In the genomic region with DNA sequence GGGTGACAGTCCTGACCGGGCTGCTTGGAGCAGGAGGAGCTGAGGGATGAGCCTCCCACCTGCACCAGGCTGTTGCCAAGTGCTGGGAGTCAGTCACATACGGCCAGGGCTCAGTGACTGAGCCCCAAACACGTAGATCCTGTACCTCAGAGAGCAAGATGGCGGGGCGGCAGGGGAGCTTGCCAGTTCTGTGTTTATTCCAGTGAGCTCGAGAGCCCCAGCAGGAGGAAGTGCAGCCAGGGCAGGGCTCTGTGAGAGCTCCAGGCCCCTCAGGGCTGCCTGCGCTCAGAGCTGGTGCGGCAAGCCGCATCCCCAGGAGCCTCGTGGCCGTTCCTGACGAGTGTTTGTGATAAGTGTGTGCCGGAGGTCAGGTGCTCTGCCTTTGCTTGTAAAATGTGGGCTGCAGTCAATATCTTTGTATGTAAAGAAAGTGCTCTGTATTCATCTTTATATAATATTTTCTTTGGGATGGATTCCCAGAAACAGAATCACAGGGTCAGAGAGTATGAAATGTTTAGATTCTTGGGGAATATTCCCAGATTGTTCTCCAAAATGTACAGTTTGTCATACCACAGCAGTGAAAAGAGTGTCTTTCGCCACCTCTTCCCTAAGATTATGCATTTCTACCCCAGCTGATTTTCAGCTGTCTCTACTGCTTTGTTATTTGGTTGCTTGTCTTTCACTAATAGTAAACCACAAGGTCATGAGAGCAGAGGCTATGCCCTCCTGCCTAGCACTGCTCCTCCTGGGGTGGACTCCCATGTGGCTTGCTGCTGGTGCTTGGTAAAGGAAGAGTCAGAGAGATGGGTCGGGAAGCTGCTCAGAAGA, we compare ENCODE assay signal across 29 cellular contexts. TPM values are rescaled to one million over a fixed set of nuclear protein-coding genes. Genes with fewer than 3 reads are reported as not detected.
A peak's percentile ranks its signal among the peaks of the same experiment; 100 is the strongest.
DNase-seq lines count a peak whose midpoint lies in the region; ATAC-seq, FAIRE-seq and TF ChIP-seq lines count a peak whose summit lies in the region.
"Had no signal": no experiment of that assay in that cellular context is flagged by ENCODE, and none has a peak within 500 bp of the region (broad histone marks: within the 10 kb centered on the region; RNA-seq: fewer than 3 reads in every experiment).

No MANE protein-coding gene starts in this region.

- no peak for FAIRE-seq in kidney (lab: Jason Lieb, UNC)
- FAIRE-seq: colon, G401.6 had no signal

- DNase-seq in left ventricle myocardium inferior (no peak), Right ventricle myocardium inferior (ENCODE audit: missing footprints) (no peak), kidney (peak; percentile 53), upper lobe of right lung (peak; percentile 78), HAP-1 (ENCODE audit: low spot score in 2 of 2) (no peak), GDM1 (lab: John Stamatoyannopoulos, UW) (no peak)
- DNase-seq: activated CD4-positive, alpha-beta T cell treated with anti-CD3 and anti-CD28 coated beads, Interleukin-2, amount 50 U/mL, for 1 hour; activated CD4-positive, CD25-positive, alpha-beta regulatory T cell; activated CD8-positive, alpha-beta memory T cell treated with anti-CD3 and anti-CD28 coated beads, Interleukin-2, amount 10 ng/mL, durations not matched to agents 7 days and 5 days; activated naive CD4-positive, alpha-beta T cell treated with anti-CD3 and anti-CD28 coated beads for 36 hours; amniotic stem cell; DMS53; hypothalamus; immature natural killer cell; NCI-H1694; NCI-H524 treated with DMSO at 0.1 percent for 48 hours; nucleus accumbens; OCI-M1; stimulated activated CD4-positive, alpha-beta T cell treated with anti-CD3 and anti-CD28 coated beads, Interleukin-4, amount 100 ng/mL, for 24 hours; transverse colon had no signal

- in situ Hi-C loops in HAP-1 (cut with MboI; ENCODE audit: low sequenced_read_pairs), result no loop called here

- H3K27ac ChIP-seq in left ventricle myocardium inferior (replicated peaks) (peak overlapping the region; percentile 68), VCaP (0 out of 2 replicates have a peak overlapping the region, but pooled peaks have one; percentile 16), kidney (ENCODE audit: low read depth in 2 of 2, low read length in 2 of 2) (no peak overlapping the region), upper lobe of right lung (no peak overlapping the region)
- H3K27ac ChIP-seq: BLaER1, breast epithelium, prostate gland, RWPE1, SK-N-MC, transverse colon had no signal

- intact Hi-C loops in left ventricle myocardium inferior (cut with micrococcal nuclease) (no loop called here), Right ventricle myocardium inferior (cut with DNase I) (no loop called here), kidney (cut with DNase I) (no loop called here), upper lobe of right lung (cut with DNase I) (no loop called here)

- peaks cover 75% of the 10 kb centered on the region for H3K36me3 ChIP-seq in left ventricle myocardium inferior
- H3K36me3 ChIP-seq in kidney (ENCODE audit: control insufficient read depth in 1 of 2, insufficient read depth in 2 of 2, low read length in 2 of 2), result peaks cover 5 to 33% of the 10 kb centered on the region in 2 donors
- H3K36me3 ChIP-seq in upper lobe of right lung, result peaks cover 82% of the 10 kb centered on the region
- peaks cover 92% of the 10 kb centered on the region for H3K36me3 ChIP-seq in HAP-1 (replicated peaks)

- no peaks in the 10 kb centered on the region for H3K27me3 ChIP-seq in left ventricle myocardium inferior (ENCODE audit: low read depth)
- H3K27me3 ChIP-seq in upper lobe of right lung, result no peaks in the 10 kb centered on the region
- H3K27me3 ChIP-seq in HAP-1 (ENCODE audit: low read depth), result no peaks in the 10 kb centered on the region
- H3K27me3 ChIP-seq: BLaER1, breast epithelium, transverse colon had no signal

- H3K9ac ChIP-seq in kidney (ENCODE audit: low read length in 2 of 2), result no peak overlapping the region
- H3K9ac ChIP-seq: BLaER1 had no signal

- H3K9me3 ChIP-seq in left ventricle myocardium inferior (replicated peaks) (no peaks in the 10 kb centered on the region), kidney (ENCODE audit: control insufficient read depth in 1 of 2, low read length in 2 of 2) (no peaks in the 10 kb centered on the region), upper lobe of right lung (no peaks in the 10 kb centered on the region), HAP-1 (no peaks in the 10 kb centered on the region)
- H3K9me3 ChIP-seq: BLaER1, breast epithelium, prostate gland, transverse colon had no signal

- TF ChIP-seq CTCF in left ventricle myocardium inferior (IDR thresholded peaks at IDR 0.05; ENCODE audit: borderline replicate concordance) (no peak), VCaP (conservative IDR thresholded peaks at IDR 0.05) (no peak), kidney (IDR thresholded peaks at IDR 0.05; ENCODE audit: borderline replicate concordance, extremely low read depth, insufficient read depth) (no peak), upper lobe of right lung (IDR thresholded peaks at IDR 0.05) (no peak)

- H3K4me1 ChIP-seq in left ventricle myocardium inferior (peaks cover 33% of the 10 kb centered on the region), kidney (ENCODE audit: control insufficient read depth in 1 of 2, insufficient read depth in 1 of 2, low read depth in 1 of 2, low read length in 2 of 2) (no peaks in the 10 kb centered on the region), upper lobe of right lung (no peaks in the 10 kb centered on the region), HAP-1 (no peaks in the 10 kb centered on the region)
- H3K4me1 ChIP-seq: BLaER1, breast epithelium, prostate gland, transverse colon had no signal

- no peak overlapping the region for H3K4me3 ChIP-seq in left ventricle myocardium inferior
- H3K4me3 ChIP-seq in kidney (ENCODE audit: low read length in 2 of 2), result no peak overlapping the region
- no peak overlapping the region for H3K4me3 ChIP-seq in upper lobe of right lung
- H3K4me3 ChIP-seq in HAP-1, result no peak overlapping the region
- H3K4me3 ChIP-seq: BLaER1, breast epithelium, prostate gland, SK-N-MC, transverse colon had no signal

- ATAC-seq in Right ventricle myocardium inferior (no peak), upper lobe of right lung (peak; percentile 85)
- ATAC-seq: activated CD8-positive, alpha-beta memory T cell treated with anti-CD3 and anti-CD28 coated beads, Interleukin-2, amount 10 ng/mL, durations not matched to agents 7 days and 5 days; left lobe of liver had no signal

RNA-seq across cellular contexts. Expression of a gene that starts 50.3 kb away (rescaled TPM):
- 10.2 TPM for total RNA-seq in left ventricle myocardium inferior
- 10.8 TPM for total RNA-seq in Right ventricle myocardium inferior
- total RNA-seq in kidney, result 39.1 TPM
- polyA plus RNA-seq in kidney (ENCODE audit: insufficient read depth, low read depth, low replicate concordance), result 17.8 TPM
- 22.7 TPM for total RNA-seq in upper lobe of right lung

Comparison
In these comparisons a context has a peak if more than half of its experiments do, and no peak if none do; other contexts are left out.
1. DNase-seq: peak in kidney (single experiment) and upper lobe of right lung (single experiment); none in left ventricle myocardium inferior (single experiment), Right ventricle myocardium inferior (single experiment), HAP-1 (0 of 2) and GDM1 (single experiment).
2. H3K27ac ChIP-seq: peak in left ventricle myocardium inferior (single experiment) and VCaP (single experiment); none in kidney (0 of 2) and upper lobe of right lung (single experiment).